ENCODE assay signal across 1 cellular context in genomic region chr12:104219361-104219892, GRCh38.
TF ChIP-seq lines count a peak whose summit lies in the region.

No MANE protein-coding gene starts in this region.

TF ChIP-seq in GM23338, 12 proteins besides CTCF, POLR2A, EP300 and RAD21 (continued from another document):
- no peak for TF ChIP-seq ZNF462 (CRISPR knock-in tag; IDR thresholded peaks at IDR 0.05)
